Comparison of ENCODE assay signal across 20 cellular contexts in the genomic region with DNA sequence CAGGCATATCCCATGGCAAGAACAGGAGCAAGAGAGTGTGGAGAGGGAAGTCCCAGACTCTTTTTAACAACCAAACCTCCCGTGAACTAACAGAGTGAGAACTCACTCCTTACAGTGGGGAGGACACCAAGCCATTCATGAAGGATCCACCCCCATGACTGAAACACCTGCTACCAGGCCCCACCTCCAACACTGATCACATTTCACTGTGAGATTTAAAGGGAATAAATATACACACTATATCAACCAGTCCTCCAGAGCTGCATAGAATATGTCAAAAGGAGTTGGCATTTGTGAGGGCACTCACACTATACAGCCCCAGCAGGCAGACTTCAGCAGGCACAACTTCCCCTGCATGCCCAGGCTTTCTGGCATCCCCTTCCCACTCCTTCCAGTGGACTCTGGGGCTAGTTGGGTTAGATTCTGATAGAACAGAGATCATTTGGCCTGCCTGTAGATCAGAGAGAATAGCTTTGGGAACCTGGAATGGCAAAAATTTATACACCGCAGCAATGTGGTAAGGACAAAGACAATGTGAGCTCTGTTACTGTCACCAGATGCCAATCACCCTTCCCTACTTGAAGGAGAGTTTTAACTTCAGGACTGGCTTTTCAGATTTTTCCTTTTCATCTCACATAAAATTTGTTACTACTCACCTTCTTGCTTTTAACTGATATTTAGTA.
"Had no signal": no experiment of that assay in that cellular context is flagged by ENCODE, and none has a peak within 500 bp of the region (broad histone marks: within the 10 kb centered on the region; RNA-seq: fewer than 3 reads in every experiment).

No MANE protein-coding gene starts in this region.

- H3K27me3 ChIP-seq: brain microvascular endothelial cell, gastroesophageal sphincter, heart left ventricle, suprapubic skin, transverse colon had no signal

- H3K27ac ChIP-seq: brain microvascular endothelial cell, coronary artery, gastroesophageal sphincter, heart left ventricle, left ventricle myocardium inferior, skin epidermis, suprapubic skin, transverse colon had no signal

- ATAC-seq: activated CD4-positive, CD25-positive, alpha-beta regulatory T cell treated with anti-CD3 and anti-CD28 coated beads, Interleukin-2, amount 50 U/mL, for 24 hours; activated T-cell treated with anti-CD3 and anti-CD28 coated beads, Interleukin-2, amount 50 U/mL, for 4 hours; gastroesophageal sphincter; heart left ventricle; stimulated activated naive CD8-positive, alpha-beta T cell treated with anti-CD3 and anti-CD28 coated beads, Interleukin-15, amount 100 ng/mL, for 72 hours had no signal

- DNase-seq: activated CD4-positive, alpha-beta T cell treated with anti-CD3 and anti-CD28 coated beads, Interleukin-2, amount 10 ng/mL, durations not matched to agents 7 days and 5 days; activated CD8-positive, alpha-beta memory T cell treated with anti-CD3 and anti-CD28 coated beads, Interleukin-2, amount 50 U/mL, for 4 hours; activated naive CD4-positive, alpha-beta T cell treated with anti-CD3 and anti-CD28 coated beads for 36 hours; activated T-cell treated with anti-CD3 and anti-CD28 coated beads, Interleukin-2, amount 50 U/mL, for 4 hours; brain microvascular endothelial cell; heart left ventricle; left ventricle myocardium inferior; mammary epithelial cell; midbrain; nephron progenitor cell; occipital lobe; stimulated activated CD4-positive, alpha-beta T cell treated with anti-CD3 and anti-CD28 coated beads, Interleukin-15, amount 100 ng/mL, for 24 hours; stimulated activated CD4-positive, alpha-beta T cell treated with anti-CD3 and anti-CD28 coated beads, Interleukin-2, amount 100 ng/mL, for 48 hours; stimulated activated naive CD8-positive, alpha-beta T cell treated with anti-CD3 and anti-CD28 coated beads, Interleukin-15, amount 100 ng/mL, for 72 hours; transverse colon had no signal

- H3K36me3 ChIP-seq: brain microvascular endothelial cell, gastroesophageal sphincter, heart left ventricle, left ventricle myocardium inferior, suprapubic skin, transverse colon had no signal

- H3K4me3 ChIP-seq: coronary artery, gastroesophageal sphincter, heart left ventricle, left ventricle myocardium inferior, skin epidermis, suprapubic skin, transverse colon had no signal

- H3K9me3 ChIP-seq: gastroesophageal sphincter, heart left ventricle, left ventricle myocardium inferior, suprapubic skin, transverse colon had no signal

- H3K4me1 ChIP-seq: gastroesophageal sphincter, heart left ventricle, left ventricle myocardium inferior, suprapubic skin had no signal
